In the genomic region with DNA sequence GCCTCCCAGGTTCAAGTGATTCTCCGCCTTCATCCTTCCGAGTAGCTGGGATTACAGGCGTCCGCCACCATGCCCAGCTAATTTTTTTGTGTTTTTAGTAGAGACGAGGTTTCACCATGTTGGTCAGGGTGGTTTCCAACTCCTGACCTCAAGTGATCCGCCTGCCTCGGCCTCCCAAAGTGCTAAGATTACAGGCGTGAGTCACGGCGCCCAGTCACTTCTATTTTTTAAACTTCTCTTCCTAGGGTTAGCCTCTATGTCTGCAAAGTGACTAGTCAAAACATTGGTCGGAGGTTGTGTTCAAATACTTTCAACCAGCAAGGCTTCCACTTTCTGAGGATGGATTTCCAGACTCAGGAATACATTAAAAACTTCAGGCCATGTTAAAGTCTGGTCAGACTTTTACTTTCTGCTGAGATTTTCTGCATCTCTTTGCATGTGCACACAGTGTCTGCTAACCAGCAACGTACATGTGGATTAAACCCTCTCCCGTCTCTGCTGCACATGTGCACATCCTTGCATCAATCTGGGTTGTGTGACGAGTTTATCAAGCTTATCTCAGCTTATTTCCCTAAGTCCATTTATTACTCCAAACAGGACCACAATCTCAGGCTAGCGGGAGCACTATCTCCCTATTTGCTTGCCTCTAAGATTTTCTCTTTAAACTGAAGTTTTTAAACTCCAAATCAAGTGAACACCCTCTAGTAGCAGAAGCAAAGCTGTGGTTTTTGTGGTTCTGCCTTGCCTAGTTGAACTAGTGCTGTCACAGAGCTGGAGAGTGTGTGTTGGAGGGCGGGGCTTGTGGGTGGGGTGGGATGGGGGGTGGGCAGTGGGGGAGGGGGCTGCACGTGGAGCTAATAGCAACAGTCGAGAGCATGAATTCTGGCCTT, we compare ENCODE assay signal across 14 cellular contexts.
DNase-seq lines count a peak whose midpoint lies in the region; ATAC-seq and TF ChIP-seq lines count a peak whose summit lies in the region.
"Had no signal": no experiment of that assay in that cellular context is flagged by ENCODE, and none has a peak within 500 bp of the region (broad histone marks: within the 10 kb centered on the region; RNA-seq: fewer than 3 reads in every experiment).

No MANE protein-coding gene starts in this region.

- intact Hi-C loops in activated CD8-positive, alpha-beta T cell treated with anti-CD3 and anti-CD28 coated beads for 36 hours (cut with micrococcal nuclease), result no loop called here
- intact Hi-C loops in natural killer cell (cut with micrococcal nuclease), result no loop called here

- H3K9me3 ChIP-seq in DND-41 (ENCODE audit: insufficient read depth, low read length, severe bottlenecking), result no peaks in the 10 kb centered on the region
- H3K9me3 ChIP-seq: adrenal gland, Caco-2, right lobe of liver had no signal

- peak overlapping the region; percentile 56 for H3K4me2 ChIP-seq in DND-41 (ENCODE audit: insufficient read depth, low read length)
- peak overlapping the region; percentile 51 for H3K4me2 ChIP-seq in KMS-11

- H3K27ac Mint-ChIP-seq in activated CD8-positive, alpha-beta T cell treated with anti-CD3 and anti-CD28 coated beads for 36 hours, result peak overlapping the region; percentile 65
- H3K27ac Mint-ChIP-seq in natural killer cell, result peak overlapping the region; percentile 61 to 65

- TF ChIP-seq CTCF in DND-41 (IDR thresholded peaks at IDR 0.05; ENCODE audit: borderline replicate concordance, extremely low read depth, low read length, poor library complexity, severe bottlenecking), result no peak
- no peak for TF ChIP-seq CTCF in KMS-11 (conservative IDR thresholded peaks at IDR 0.05; ENCODE audit: low read depth, low read length)
- TF ChIP-seq CTCF in activated CD8-positive, alpha-beta T cell treated with anti-CD3 and anti-CD28 coated beads for 36 hours (IDR thresholded peaks at IDR 0.05), result no peak
- TF ChIP-seq CTCF in natural killer cell (IDR thresholded peaks at IDR 0.05), result no peak

- H3K4me3 ChIP-seq in DND-41 (ENCODE audit: low read depth in 1 of 2, low read length in 2 of 2) (no peak overlapping the region), KMS-11 (IDR thresholded peaks at IDR 0.05; ENCODE audit: insufficient read depth, low read depth, low read length) (no peak overlapping the region)
- H3K4me3 ChIP-seq: adrenal gland, right lobe of liver had no signal

- H3K9me3 Mint-ChIP-seq in activated CD8-positive, alpha-beta T cell treated with anti-CD3 and anti-CD28 coated beads for 36 hours, result no peaks in the 10 kb centered on the region
- peaks cover 4 to 5% of the 10 kb centered on the region in 2 donors for H3K9me3 Mint-ChIP-seq in natural killer cell

- no peak overlapping the region; the same call in 1 of the 2 replicates for H3K27ac ChIP-seq in DND-41 (ENCODE audit: low read length)
- peak overlapping the region; percentile 69 for H3K27ac ChIP-seq in KMS-11
- H3K27ac ChIP-seq: adrenal gland, foreskin keratinocyte, right lobe of liver had no signal

- peak overlapping the region; percentile 24 for H3K4me3 Mint-ChIP-seq in activated CD8-positive, alpha-beta T cell treated with anti-CD3 and anti-CD28 coated beads for 36 hours
- peak overlapping the region; percentile 81 for H3K4me3 Mint-ChIP-seq in natural killer cell

- DNase-seq in DND-41, result peak; percentile 79
- peak; percentile 67 for DNase-seq in activated CD8-positive, alpha-beta T cell treated with anti-CD3 and anti-CD28 coated beads for 36 hours
- no peak for DNase-seq in natural killer cell
- no peak for DNase-seq in HUDEP-2 (lab: John Stamatoyannopoulos, UW; ENCODE audit: unreplicated experiment in 76 of 76)
- DNase-seq in HuH-7 (ENCODE audit: low spot score), result no peak
- DNase-seq: adrenal gland, Caco-2, foreskin keratinocyte, NCI-H1092 treated with DMSO at 0.1 percent for 48 hours, NCI-H524, right lobe of liver had no signal

- CTCF ChIA-PET in activated CD8-positive, alpha-beta T cell treated with anti-CD3 and anti-CD28 coated beads for 36 hours (lab: Charles Lee), result no interaction called here

- H3K9ac ChIP-seq in DND-41 (ENCODE audit: low read depth, low read length) (no peak overlapping the region), KMS-11 (peak overlapping the region; percentile 43)

- POLR2A ChIA-PET in activated CD8-positive, alpha-beta T cell treated with anti-CD3 and anti-CD28 coated beads for 36 hours (lab: Charles Lee), result interaction anchor here (1.5 kb wide), 1 partner anchor 11 kb away, joined by 4 read pairs; no protein-coding TSS in a partner anchor

- peaks cover 19% of the 10 kb centered on the region for H3K4me1 ChIP-seq in DND-41 (ENCODE audit: insufficient read depth, low read length)
- H3K4me1 ChIP-seq in KMS-11 (ENCODE audit: low read depth, poor library complexity, severe bottlenecking), result peaks cover 30% of the 10 kb centered on the region
- H3K4me1 ChIP-seq: adrenal gland, Caco-2, foreskin keratinocyte, right lobe of liver had no signal

- H2AFZ ChIP-seq in DND-41 (ENCODE audit: low read depth, low read length), result no peak overlapping the region
- H2AFZ ChIP-seq in KMS-11 (ENCODE audit: low read depth), result peak overlapping the region; percentile 50

- H3K4me1 Mint-ChIP-seq in activated CD8-positive, alpha-beta T cell treated with anti-CD3 and anti-CD28 coated beads for 36 hours (ENCODE audit: low read depth), result peaks cover 28% of the 10 kb centered on the region
- peaks cover 23 to 31% of the 10 kb centered on the region in 2 donors for H3K4me1 Mint-ChIP-seq in natural killer cell

- H3K36me3 Mint-ChIP-seq in activated CD8-positive, alpha-beta T cell treated with anti-CD3 and anti-CD28 coated beads for 36 hours (ENCODE audit: low read depth), result no peaks in the 10 kb centered on the region
- no peaks in the 10 kb centered on the region for H3K36me3 Mint-ChIP-seq in natural killer cell

- peak; percentile 98 for ATAC-seq in DND-41 (ENCODE audit: insufficient read depth, low read depth)
- ATAC-seq in activated CD8-positive, alpha-beta T cell treated with anti-CD3 and anti-CD28 coated beads for 36 hours, result peak; percentile 75
- ATAC-seq in natural killer cell, result peak in 2 of 3 donors; percentile 62 to 72
- ATAC-seq in GM18909 (IDR thresholded peaks at IDR 0.05; ENCODE audit: poor library complexity, unreplicated experiment), result no peak
- no peak for ATAC-seq in HG03196 (IDR thresholded peaks at IDR 0.05; ENCODE audit: unreplicated experiment)
- ATAC-seq: foreskin keratinocyte, right lobe of liver had no signal

- no peaks in the 10 kb centered on the region for H3K27me3 ChIP-seq in DND-41 (ENCODE audit: insufficient read depth, low read length, poor library complexity)
- no peaks in the 10 kb centered on the region for H3K27me3 ChIP-seq in KMS-11 (ENCODE audit: insufficient read depth, low read depth)
- H3K27me3 ChIP-seq: adrenal gland, foreskin keratinocyte, right lobe of liver had no signal

- H3K79me2 ChIP-seq in DND-41 (ENCODE audit: insufficient read depth, low read length) (no peaks in the 10 kb centered on the region), KMS-11 (ENCODE audit: insufficient read depth, low read depth) (no peaks in the 10 kb centered on the region)

- H3K27me3 Mint-ChIP-seq in activated CD8-positive, alpha-beta T cell treated with anti-CD3 and anti-CD28 coated beads for 36 hours, result no peaks in the 10 kb centered on the region
- peaks cover 8 to 12% of the 10 kb centered on the region in 2 donors for H3K27me3 Mint-ChIP-seq in natural killer cell (ENCODE audit: low read depth in 2 of 2)

- no peaks in the 10 kb centered on the region for H4K20me1 ChIP-seq in DND-41 (ENCODE audit: insufficient read depth, low read length)
- no peaks in the 10 kb centered on the region for H4K20me1 ChIP-seq in KMS-11 (ENCODE audit: insufficient read depth)

- no peaks in the 10 kb centered on the region for H3K36me3 ChIP-seq in DND-41 (ENCODE audit: insufficient read depth, low read length)
- no peaks in the 10 kb centered on the region for H3K36me3 ChIP-seq in KMS-11 (ENCODE audit: insufficient read depth)
- H3K36me3 ChIP-seq: adrenal gland, right lobe of liver had no signal

Comparison
In these comparisons a context has a peak if more than half of its experiments do, and no peak if none do; other contexts are left out.
1. ATAC-seq: peak in DND-41 (single experiment), activated CD8-positive, alpha-beta T cell treated with anti-CD3 and anti-CD28 coated beads for 36 hours (single experiment) and natural killer cell (2 of 3); none in GM18909 (single experiment) and HG03196 (single experiment).
2. DNase-seq: peak in DND-41 (single experiment) and activated CD8-positive, alpha-beta T cell treated with anti-CD3 and anti-CD28 coated beads for 36 hours (single experiment); none in natural killer cell (single experiment), HUDEP-2 (0 of 76) and HuH-7 (single experiment).